Comparison of ENCODE assay signal across 3 cellular contexts in genomic region chr4:100137320-100137719, GRCh38. TPM values are rescaled to one million over a fixed set of nuclear protein-coding genes. Genes with fewer than 3 reads are reported as not detected.
"Had no signal": no experiment of that assay in that cellular context is flagged by ENCODE, and none has a peak within 500 bp of the region (broad histone marks: within the 10 kb centered on the region; RNA-seq: fewer than 3 reads in every experiment).

No MANE protein-coding gene starts in this region.

RNA-seq across cellular contexts. Expression of gene DDIT4L, which starts 52.9 kb away (rescaled TPM):
- polyA plus RNA-seq: HepG2, IgD-negative memory B cell, K562 had no signal
